10 cellular contexts compared by ENCODE assay signal in genomic region chr11:83007477-83007876, GRCh38.
A peak's percentile ranks its signal among the peaks of the same experiment; 100 is the strongest.
DNase-seq lines count a peak whose midpoint lies in the region; ATAC-seq and TF ChIP-seq lines count a peak whose summit lies in the region.
"Had no signal": no experiment of that assay in that cellular context is flagged by ENCODE, and none has a peak within 500 bp of the region (broad histone marks: within the 10 kb centered on the region; RNA-seq: fewer than 3 reads in every experiment).

No MANE protein-coding gene starts in this region.

- peak overlapping the region; percentile 25 for H3K27ac ChIP-seq in SU-DHL-6 (ENCODE audit: low read depth, low read length)

- peaks cover 22% of the 10 kb centered on the region for H4K20me1 ChIP-seq in SU-DHL-6 (ENCODE audit: low read depth, low read length)

- H3K9me3 ChIP-seq in BE2C (no peaks in the 10 kb centered on the region), SU-DHL-6 (ENCODE audit: insufficient read depth, low read length) (no peaks in the 10 kb centered on the region)
- H3K9me3 ChIP-seq: esophagus squamous epithelium had no signal

- no peaks in the 10 kb centered on the region for H3K27me3 ChIP-seq in BE2C
- no peaks in the 10 kb centered on the region for H3K27me3 ChIP-seq in SU-DHL-6 (ENCODE audit: low read length)
- H3K27me3 ChIP-seq: brain microvascular endothelial cell, esophagus squamous epithelium had no signal

- H3K4me3 Mint-ChIP-seq in naive B cell = peak overlapping the region in 7 of 8 donors; percentile 10 to 86 (median 73)

- H3F3A ChIP-seq in SU-DHL-6 (ENCODE audit: insufficient read depth) = no peaks in the 10 kb centered on the region; the same call in 1 of the 2 replicates

- H3K9me2 ChIP-seq in SU-DHL-6 (replicated peaks; ENCODE audit: insufficient read depth, low read length) = no peaks in the 10 kb centered on the region

- peak overlapping the region; percentile 3; the same call in 1 of the 2 replicates for H3K4me3 ChIP-seq in BE2C (ENCODE audit: low read depth, low read length)
- no peak overlapping the region for H3K4me3 ChIP-seq in SU-DHL-6 (ENCODE audit: insufficient read depth, low read length, poor library complexity, severe bottlenecking)
- H3K4me3 ChIP-seq: esophagus squamous epithelium had no signal

- peak overlapping the region in 5 of 6 donors; percentile 37 to 90 (median 69) for H3K27ac Mint-ChIP-seq in naive B cell

- peak; percentile 20 for ATAC-seq in GM21723 (IDR thresholded peaks at IDR 0.05; ENCODE audit: unreplicated experiment)
- ATAC-seq in naive B cell (ENCODE audit: low read depth in 2 of 2) = no peak
- no peak for ATAC-seq in GM19023 (IDR thresholded peaks at IDR 0.05; ENCODE audit: unreplicated experiment)
- no peak for ATAC-seq in GM21717 (IDR thresholded peaks at IDR 0.05; ENCODE audit: unreplicated experiment)

- H3K4me1 Mint-ChIP-seq in naive B cell = peaks cover 64 to 81% (median 79%) of the 10 kb centered on the region in 3 donors

- H3K36me3 ChIP-seq in BE2C (no peaks in the 10 kb centered on the region; the same call in 1 of the 2 replicates), SU-DHL-6 (ENCODE audit: low read length) (no peaks in the 10 kb centered on the region; the same call in 1 of the 2 replicates)
- H3K36me3 ChIP-seq: brain microvascular endothelial cell, esophagus squamous epithelium had no signal

- TF ChIP-seq CTCF in BE2C (IDR thresholded peaks at IDR 0.05; ENCODE audit: low read depth, low read length) (no peak), SU-DHL-6 (IDR thresholded peaks at IDR 0.05; ENCODE audit: insufficient read depth, low read length, poor library complexity, severe bottlenecking) (no peak)

- H3K36me3 Mint-ChIP-seq in naive B cell = peaks cover 0 to 7% of the 10 kb centered on the region in 2 donors

- H3K9me3 Mint-ChIP-seq in naive B cell = no peaks in the 10 kb centered on the region

- DNase-seq in BE2C (no peak), naive B cell (no peak), HPDE6-E6E7 (ENCODE audit: extremely low spot score) (no peak), DMS114 treated with DMSO at 0.1 percent for 48 hours (lab: John Stamatoyannopoulos, UW; ENCODE audit: unreplicated experiment) (no peak)
- DNase-seq: esophagus squamous epithelium had no signal

- peaks cover 99% of the 10 kb centered on the region for H3K79me2 ChIP-seq in SU-DHL-6 (ENCODE audit: insufficient read depth, low read length)

- no peaks in the 10 kb centered on the region for H3K27me3 Mint-ChIP-seq in naive B cell

- H3K9ac ChIP-seq in SU-DHL-6 (ENCODE audit: low read length) = no peak overlapping the region

- H2AFZ ChIP-seq in SU-DHL-6 (ENCODE audit: low read depth, low read length, severe bottlenecking) = no peak overlapping the region

- H3K4me1 ChIP-seq in BE2C = peaks cover 30% of the 10 kb centered on the region

- H3K4me2 ChIP-seq in SU-DHL-6 (ENCODE audit: low read depth, low read length, poor library complexity, severe bottlenecking) = peak overlapping the region; percentile 11
